8 cellular contexts compared by ENCODE assay signal in the genomic region with DNA sequence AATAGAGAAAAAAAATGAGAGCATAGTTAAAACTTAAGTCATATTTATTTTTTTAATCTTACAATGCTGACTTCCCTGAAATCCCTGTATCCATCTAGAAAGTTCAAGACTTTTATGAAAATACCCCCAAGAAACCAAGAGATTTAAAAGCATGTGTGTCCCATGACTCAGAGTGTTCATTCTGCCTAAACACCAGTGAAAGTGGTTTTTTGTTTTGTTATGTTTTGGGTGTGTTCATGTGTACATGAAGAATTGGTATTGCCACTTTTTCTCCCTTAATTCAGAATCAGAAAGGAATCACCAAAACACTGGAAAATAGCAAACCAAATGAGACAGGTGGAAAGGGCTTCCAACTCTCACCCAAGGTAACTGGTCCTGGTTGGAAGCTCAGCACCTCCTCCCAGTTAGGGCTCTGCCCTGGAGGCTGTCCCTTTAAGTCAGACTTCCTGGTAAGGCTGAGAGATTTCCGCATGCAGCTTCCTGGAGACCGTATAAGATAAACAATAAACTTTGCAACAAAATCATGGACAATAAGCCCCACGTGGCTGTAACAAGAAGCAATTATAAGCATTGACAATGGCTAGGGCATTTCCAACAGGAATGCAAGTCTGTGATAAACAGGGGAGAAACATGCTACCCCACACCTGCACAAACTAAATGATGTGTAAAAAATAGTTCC.
A peak's percentile ranks its signal among the peaks of the same experiment; 100 is the strongest.
DNase-seq lines count a peak whose midpoint lies in the region; ATAC-seq and TF ChIP-seq lines count a peak whose summit lies in the region.

No MANE protein-coding gene starts in this region.

- intact Hi-C loops in left colon (cut with DNase I, micrococcal nuclease) (no loop called here), upper lobe of right lung (cut with DNase I) (no loop called here)

- H3K36me3 Mint-ChIP-seq in nephron progenitor cell (ENCODE audit: low read depth), result no peaks in the 10 kb centered on the region

- H3K27ac Mint-ChIP-seq in nephron progenitor cell, result no peak overlapping the region

- H3K4me1 Mint-ChIP-seq in nephron progenitor cell, result peaks cover 37% of the 10 kb centered on the region

- H3K36me3 ChIP-seq in adipocyte (ENCODE audit: control insufficient read depth, insufficient read depth, low read length, severe bottlenecking) (no peaks in the 10 kb centered on the region), upper lobe of right lung (no peaks in the 10 kb centered on the region)

- ATAC-seq in left colon (peak; percentile 99), upper lobe of right lung (peak; percentile 82), HG03520 (IDR thresholded peaks at IDR 0.05; ENCODE audit: unreplicated experiment) (no peak)

- H3K9me3 Mint-ChIP-seq in nephron progenitor cell, result no peaks in the 10 kb centered on the region

- no peak for TF ChIP-seq CTCF in C4-2B (conservative IDR thresholded peaks at IDR 0.05)
- no peak for TF ChIP-seq CTCF in upper lobe of right lung (IDR thresholded peaks at IDR 0.05)
- no peak for TF ChIP-seq CTCF in nephron progenitor cell (IDR thresholded peaks at IDR 0.05)

- DNase-seq in adipocyte (ENCODE audit: low read depth) (peak; percentile 20), left colon (peak; percentile 51 to 78), upper lobe of right lung (no peak), nephron progenitor cell (no peak), NCI-H526 treated with DMSO at 0.1 percent for 48 hours (lab: John Stamatoyannopoulos, UW) (no peak)

- H3K4me3 Mint-ChIP-seq in nephron progenitor cell, result no peak overlapping the region

- H3K27ac ChIP-seq in C4-2B, result peak overlapping the region; percentile 36; the same call in 1 of the 2 replicates
- peak overlapping the region; percentile 55 for H3K27ac ChIP-seq in upper lobe of right lung

- H3K4me1 ChIP-seq in adipocyte (ENCODE audit: control insufficient read depth, insufficient read depth, low read length) (peaks cover 38% of the 10 kb centered on the region), upper lobe of right lung (peaks cover 20% of the 10 kb centered on the region)

- H3K9me3 ChIP-seq in adipocyte (ENCODE audit: control insufficient read depth, low read length) (no peaks in the 10 kb centered on the region), upper lobe of right lung (no peaks in the 10 kb centered on the region)

- H3K9ac ChIP-seq in adipocyte (ENCODE audit: low read length), result no peak overlapping the region

- no peak for TF ChIP-seq EP300 in Ishikawa (IDR thresholded peaks at IDR 0.05; ENCODE audit: borderline replicate concordance)

- H3K4me3 ChIP-seq in adipocyte (ENCODE audit: low read length), result no peak overlapping the region
- no peak overlapping the region for H3K4me3 ChIP-seq in upper lobe of right lung

- H3K27me3 ChIP-seq in adipocyte (replicated peaks; ENCODE audit: control insufficient read depth, insufficient read depth, low read length) (no peaks in the 10 kb centered on the region), upper lobe of right lung (no peaks in the 10 kb centered on the region)

- TF ChIP-seq RAD21 in Ishikawa (IDR thresholded peaks at IDR 0.05; ENCODE audit: low read depth), result no peak

- no peaks in the 10 kb centered on the region for H3K27me3 Mint-ChIP-seq in nephron progenitor cell (ENCODE audit: low read depth, poor library complexity)

TF ChIP-seq in Ishikawa, 13 proteins besides CTCF, POLR2A, EP300 and RAD21:
- TF ChIP-seq TCF12 (IDR thresholded peaks at IDR 0.05; ENCODE audit: low read depth) (no peak), EGR1 (IDR thresholded peaks at IDR 0.05) (no peak), CREB1 (IDR thresholded peaks at IDR 0.05; ENCODE audit: low read depth) (no peak), TEAD4 (IDR thresholded peaks at IDR 0.05) (no peak), FOXM1 (IDR thresholded peaks at IDR 0.05; ENCODE audit: borderline replicate concordance, low read depth) (no peak), ZBTB7A (IDR thresholded peaks at IDR 0.05; ENCODE audit: low read depth) (no peak)
- TF ChIP-seq, protein P1, sequence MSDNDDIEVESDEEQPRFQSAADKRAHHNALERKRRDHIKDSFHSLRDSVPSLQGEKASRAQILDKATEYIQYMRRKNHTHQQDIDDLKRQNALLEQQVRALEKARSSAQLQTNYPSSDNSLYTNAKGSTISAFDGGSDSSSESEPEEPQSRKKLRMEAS (IDR thresholded peaks at IDR 0.05), result peak; percentile 55; the same call in 1 of the 2 replicates
- TF ChIP-seq, protein P2, sequence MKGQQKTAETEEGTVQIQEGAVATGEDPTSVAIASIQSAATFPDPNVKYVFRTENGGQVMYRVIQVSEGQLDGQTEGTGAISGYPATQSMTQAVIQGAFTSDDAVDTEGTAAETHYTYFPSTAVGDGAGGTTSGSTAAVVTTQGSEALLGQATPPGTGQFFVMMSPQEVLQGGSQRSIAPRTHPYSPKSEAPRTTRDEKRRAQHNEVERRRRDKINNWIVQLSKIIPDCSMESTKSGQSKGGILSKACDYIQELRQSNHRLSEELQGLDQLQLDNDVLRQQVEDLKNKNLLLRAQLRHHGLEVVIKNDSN (IDR thresholded peaks at IDR 0.05), result no peak

Comparison
In these comparisons a context has a peak if more than half of its experiments do, and no peak if none do; other contexts are left out.
1. DNase-seq: peak in adipocyte (single experiment) and left colon (2 of 2); none in upper lobe of right lung (single experiment), nephron progenitor cell (single experiment) and NCI-H526 treated with DMSO at 0.1 percent for 48 hours (single experiment).